ENCODE assay signal across 1 cellular context in genomic region chr15:60172147-60172546, GRCh38.
A peak's percentile ranks its signal among the peaks of the same experiment; 100 is the strongest.
TF ChIP-seq lines count a peak whose summit lies in the region.

No MANE protein-coding gene starts in this region.

TF ChIP-seq in HEK293, 187 proteins besides CTCF, POLR2A, EP300 and RAD21:
- TF ChIP-seq PRDM2 (tag by site-specific recombination; IDR thresholded peaks at IDR 0.05; ENCODE audit: borderline replicate concordance) (no peak), ZBTB20 (tag by site-specific recombination; IDR thresholded peaks at IDR 0.05) (0 out of 2 replicates have a peak, but pooled peaks have one; percentile 17), ZNF138 (tag by site-specific recombination; IDR thresholded peaks at IDR 0.05; ENCODE audit: borderline replicate concordance) (no peak), ZNF214 (tag by site-specific recombination; IDR thresholded peaks at IDR 0.05; ENCODE audit: borderline replicate concordance) (no peak), ZNF19 (tag by site-specific recombination; IDR thresholded peaks at IDR 0.05; ENCODE audit: low read depth) (no peak)
